20 cellular contexts compared by ENCODE assay signal in genomic region chr21:31252091-31252490, GRCh38.
"Had no signal": no experiment of that assay in that cellular context is flagged by ENCODE, and none has a peak within 500 bp of the region (broad histone marks: within the 10 kb centered on the region; RNA-seq: fewer than 3 reads in every experiment).

No MANE protein-coding gene starts in this region.

- H3K27me3 ChIP-seq: esophagus muscularis mucosa, foreskin keratinocyte, gastroesophageal sphincter, heart left ventricle, hepatocyte, right atrium auricular region, stomach, thyroid gland had no signal

- H3K9me3 ChIP-seq: esophagus muscularis mucosa, gastroesophageal sphincter, heart left ventricle, mucosa of descending colon, prostate gland, right atrium auricular region, stomach, thyroid gland had no signal

- H3K4me1 ChIP-seq: esophagus muscularis mucosa, gastroesophageal sphincter, heart left ventricle, prostate gland, right atrium auricular region, stomach, thyroid gland had no signal

- DNase-seq: dermis blood vessel endothelial cell; effector memory CD4-positive, alpha-beta T cell; foreskin keratinocyte; kidney; mucosa of descending colon; naive B cell; stimulated activated CD4-positive, alpha-beta T cell treated with anti-CD3 and anti-CD28 coated beads, Interleukin-2, amount 100 ng/mL, for 24 hours; stimulated activated CD4-positive, alpha-beta T cell treated with anti-CD3 and anti-CD28 coated beads, Interleukin-4, amount 100 ng/mL, for 24 hours; stimulated activated naive CD4-positive, alpha-beta T cell treated with Interleukin-2 at 50 U/mL for 16 hours; stomach; thyroid gland had no signal

- H3K27ac ChIP-seq: coronary artery, esophagus muscularis mucosa, foreskin keratinocyte, gastroesophageal sphincter, heart left ventricle, hepatocyte, prostate gland, right atrium auricular region, stomach, thyroid gland had no signal

- H2AFZ ChIP-seq: hepatocyte had no signal

- H3K36me3 ChIP-seq: esophagus muscularis mucosa, gastroesophageal sphincter, heart left ventricle, prostate gland, right atrium auricular region, stomach, thyroid gland had no signal

- H3K4me2 ChIP-seq: hepatocyte, smooth muscle cell had no signal

- H3K4me3 ChIP-seq: coronary artery, esophagus muscularis mucosa, gastroesophageal sphincter, heart left ventricle, hepatocyte, lung, mucosa of descending colon, prostate gland, right atrium auricular region, smooth muscle cell, stomach, thyroid gland had no signal
